ENCODE assay signal across 30 cellular contexts in genomic region chr11:36657610-36658225, GRCh38. TPM values are rescaled to one million over a fixed set of nuclear protein-coding genes. Genes with fewer than 3 reads are reported as not detected.
DNase-seq lines count a peak whose midpoint lies in the region; TF ChIP-seq lines count a peak whose summit lies in the region.
"Had no signal": no experiment of that assay in that cellular context is flagged by ENCODE, and none has a peak within 500 bp of the region (broad histone marks: within the 10 kb centered on the region; RNA-seq: fewer than 3 reads in every experiment).

No MANE protein-coding gene starts in this region.

- peak; percentile 1 for DNase-seq in stimulated activated CD4-positive, alpha-beta T cell treated with anti-CD3 and anti-CD28 coated beads, Interleukin-1b, Interleukin-23, amount 100 ng/mL, for 48 hours
- DNase-seq in stimulated activated CD4-positive, alpha-beta T cell treated with anti-CD3 and anti-CD28 coated beads, Interleukin-2, amount 100 ng/mL, for 24 hours, result no peak
- peak; percentile 17 to 44 for DNase-seq in dermis microvascular lymphatic vessel endothelial cell (ENCODE audit: low read depth in 2 of 2)
- no peak for DNase-seq in GM10266 (ENCODE audit: extremely low spot score)
- no peak for DNase-seq in ovary
- DNase-seq in NOMO-1 treated with DMSO at 0.1 percent for 48 hours (lab: John Stamatoyannopoulos, UW; ENCODE audit: unreplicated experiment), result no peak
- no peak for DNase-seq in ecto neural progenitor cell (ENCODE audit: low spot score)
- DNase-seq: activated gamma-delta T cell treated with Interleukin-2 at 50 U/mL for 16 hours; amniotic stem cell; CD4-positive, alpha-beta T cell; cortex of kidney; DMS 273 treated with DMSO at 0.1 percent for 48 hours; foreskin melanocyte; GDM1; immature natural killer cell; NCI-H1048; NCI-H1930; NCI-H82; nephron progenitor cell; SIG-M5; T-cell had no signal

- H3K4me1 ChIP-seq in OCI-LY1 (ENCODE audit: insufficient read depth, low read length, severe bottlenecking) (peaks cover 16% of the 10 kb centered on the region), ovary (ENCODE audit: insufficient read depth) (no peaks in the 10 kb centered on the region)
- H3K4me1 ChIP-seq: suprapubic skin had no signal

- no peaks in the 10 kb centered on the region; the same call in 1 of the 2 replicates for H3K9me3 ChIP-seq in OCI-LY1 (ENCODE audit: low read length)
- H3K9me3 ChIP-seq in ovary, result no peaks in the 10 kb centered on the region
- H3K9me3 ChIP-seq: suprapubic skin had no signal

- TF ChIP-seq EP300 in ovary (IDR thresholded peaks at IDR 0.05), result no peak

- no peaks in the 10 kb centered on the region for H3K79me2 ChIP-seq in OCI-LY1 (ENCODE audit: insufficient read depth, low read length)

- H2AFZ ChIP-seq in OCI-LY1 (ENCODE audit: low read length), result peak overlapping the region; percentile 64; the same call in 1 of the 2 replicates

- H3K27ac ChIP-seq in OCI-LY1 (ENCODE audit: low read depth, low read length, poor library complexity, severe bottlenecking) (peak overlapping the region; percentile 8), ovary (no peak overlapping the region)
- H3K27ac ChIP-seq: suprapubic skin, VCaP had no signal

- no peak overlapping the region for H3K9ac ChIP-seq in OCI-LY1 (ENCODE audit: low read length)

- H3F3A ChIP-seq in OCI-LY1 (ENCODE audit: insufficient read depth, low read length), result no peaks in the 10 kb centered on the region

- H3K4me3 ChIP-seq in OCI-LY1 (ENCODE audit: low read depth, low read length, poor library complexity, severe bottlenecking) (no peak overlapping the region), ovary (no peak overlapping the region)
- H3K4me3 ChIP-seq: suprapubic skin had no signal

- no peaks in the 10 kb centered on the region for H3K9me2 ChIP-seq in OCI-LY1 (ENCODE audit: low read depth, low read length)

- intact Hi-C loops in ovary (cut with DNase I), result no loop called here

- no peak for TF ChIP-seq POLR2A in ovary (IDR thresholded peaks at IDR 0.05)

- 78 to 83% (median 78%) methylated on average over 6 of the region's 6 CpGs for WGBS in ovary, 3 donors

- no peaks in the 10 kb centered on the region for H3K27me3 ChIP-seq in OCI-LY1 (ENCODE audit: insufficient read depth, low read length)
- no peaks in the 10 kb centered on the region for H3K27me3 ChIP-seq in ovary
- H3K27me3 ChIP-seq: suprapubic skin had no signal

- H3K36me3 ChIP-seq in OCI-LY1 (ENCODE audit: insufficient read depth, low read length) (no peaks in the 10 kb centered on the region), ovary (no peaks in the 10 kb centered on the region)

- TF ChIP-seq CTCF in OCI-LY1 (IDR thresholded peaks at IDR 0.05; ENCODE audit: low read length) (no peak), GM10266 (IDR thresholded peaks at IDR 0.05; ENCODE audit: control insufficient read depth, insufficient read depth, low read depth, missing control alignments) (no peak), ovary (IDR thresholded peaks at IDR 0.05) (no peak)

- no peak overlapping the region for H3K4me2 ChIP-seq in OCI-LY1 (ENCODE audit: low read length)

- no peaks in the 10 kb centered on the region for H4K20me1 ChIP-seq in OCI-LY1 (ENCODE audit: insufficient read depth, low read length)

RNA-seq across cellular contexts. Expression of gene RAG2, which starts 59.7 kb away (rescaled TPM):
- total RNA-seq in dermis microvascular lymphatic vessel endothelial cell (not detected in 2 replicates), ovary (not detected)
- not detected for polyA plus RNA-seq in ovary
- total RNA-seq: CD4-positive, alpha-beta T cell; HT-29; mononuclear cell; posterior vena cava; suprapubic skin; T-cell had no signal
- polyA plus RNA-seq: AG04450, immature natural killer cell, liver, urinary bladder had no signal

Comparison
In these comparisons a context has a peak if more than half of its experiments do, and no peak if none do; other contexts are left out.
1. DNase-seq: peak in stimulated activated CD4-positive, alpha-beta T cell treated with anti-CD3 and anti-CD28 coated beads, Interleukin-1b, Interleukin-23, amount 100 ng/mL, for 48 hours (single experiment) and dermis microvascular lymphatic vessel endothelial cell (2 of 2); none in stimulated activated CD4-positive, alpha-beta T cell treated with anti-CD3 and anti-CD28 coated beads, Interleukin-2, amount 100 ng/mL, for 24 hours (0 of 2), GM10266 (single experiment), ovary (0 of 5), NOMO-1 treated with DMSO at 0.1 percent for 48 hours (single experiment) and ecto neural progenitor cell (single experiment).